ENCODE assay signal across 24 cellular contexts in genomic region chr5:1637639-1638481, GRCh38.
A peak's percentile ranks its signal among the peaks of the same experiment; 100 is the strongest.
DNase-seq lines count a peak whose midpoint lies in the region; ATAC-seq and TF ChIP-seq lines count a peak whose summit lies in the region.
"Had no signal": no experiment of that assay in that cellular context is flagged by ENCODE, and none has a peak within 500 bp of the region (broad histone marks: within the 10 kb centered on the region; RNA-seq: fewer than 3 reads in every experiment).

No MANE protein-coding gene starts in this region.

- H3K9ac ChIP-seq in BLaER1 = no peak overlapping the region

- peak; percentile 10 for DNase-seq in GM10248 (ENCODE audit: extremely low spot score)
- DNase-seq in neural crest cell (ENCODE audit: low read depth, low spot score) = no peak
- no peak for DNase-seq in NCI-H2227 treated with DMSO at 0.1 percent for 48 hours (lab: John Stamatoyannopoulos, UW)
- no peak for DNase-seq in NCI-H82 (lab: John Stamatoyannopoulos, UW)
- DNase-seq: activated CD8-positive, alpha-beta memory T cell treated with anti-CD3 and anti-CD28 coated beads for 24 hours; activated naive CD4-positive, alpha-beta T cell treated with anti-CD3 and anti-CD28 coated beads, Interleukin-2, amount 50 U/mL, for 16 hours; activated T-cell treated with anti-CD3 and anti-CD28 coated beads, Interleukin-2, amount 50 U/mL, for 72 hours; amniotic stem cell; brain microvascular endothelial cell; effector CD4-positive, alpha-beta T cell; heart right ventricle; NCI-H1694 treated with DMSO at 0.1 percent for 48 hours; stimulated activated CD4-positive, alpha-beta T cell treated with anti-CD3 and anti-CD28 coated beads, Interleukin-15, amount 100 ng/mL, for 24 hours; stimulated activated naive CD4-positive, alpha-beta T cell treated with Interleukin-2 at 50 U/mL for 16 hours; T-helper 1 cell had no signal

- H3K27ac Mint-ChIP-seq in dendritic cell treated with granulocyte-macrophage colony-stimulating factor and Interleukin-4, amounts not matched to agents 40 ng/mL and 50 ng/mL, for 4 days = peak overlapping the region; percentile 51
- H3K27ac Mint-ChIP-seq in neural crest cell (ENCODE audit: unreplicated experiment) = no peak overlapping the region
- H3K27ac Mint-ChIP-seq: activated T-cell treated with anti-CD3 and anti-CD28 coated beads, Interleukin-2, amount 50 U/mL, for 72 hours; CD4-positive, alpha-beta T cell; GM23338 had no signal

- H3K4me1 ChIP-seq in BLaER1 = peaks cover 79% of the 10 kb centered on the region
- H3K4me1 ChIP-seq: psoas muscle, vagina had no signal

- POLR2A ChIA-PET in GM10248 (lab: Yijun Ruan, JAX) = no interaction called here

- TF ChIP-seq CTCF in GM10248 (IDR thresholded peaks at IDR 0.05; ENCODE audit: control extremely low read depth, extremely low read depth, low read depth, missing control alignments) = no peak
- no peak for TF ChIP-seq CTCF in neural crest cell (conservative IDR thresholded peaks at IDR 0.05)

- no peaks in the 10 kb centered on the region for H3K9me3 Mint-ChIP-seq in dendritic cell treated with granulocyte-macrophage colony-stimulating factor and Interleukin-4, amounts not matched to agents 40 ng/mL and 50 ng/mL, for 4 days
- no peaks in the 10 kb centered on the region for H3K9me3 Mint-ChIP-seq in neural crest cell
- H3K9me3 Mint-ChIP-seq: activated T-cell treated with anti-CD3 and anti-CD28 coated beads, Interleukin-2, amount 50 U/mL, for 72 hours; CD4-positive, alpha-beta T cell; GM23338 had no signal

- H3K27me3 ChIP-seq in BLaER1 = peaks cover 43% of the 10 kb centered on the region
- H3K27me3 ChIP-seq: vagina had no signal

- H3K27me3 Mint-ChIP-seq in dendritic cell treated with granulocyte-macrophage colony-stimulating factor and Interleukin-4, amounts not matched to agents 40 ng/mL and 50 ng/mL, for 4 days = peaks cover 66% of the 10 kb centered on the region
- peaks cover 15% of the 10 kb centered on the region for H3K27me3 Mint-ChIP-seq in neural crest cell (ENCODE audit: low read depth)

- peak overlapping the region; percentile 94 for H3K4me2 ChIP-seq in BLaER1
- H3K4me2 ChIP-seq: GM23338 had no signal

- no peak overlapping the region for H3K4me3 ChIP-seq in BLaER1
- H3K4me3 ChIP-seq: GM23338, heart right ventricle, psoas muscle, vagina had no signal

- no peaks in the 10 kb centered on the region for H4K20me1 ChIP-seq in BLaER1

- CTCF ChIA-PET in GM10248 (lab: Yijun Ruan, JAX) = no interaction called here

- H3K36me3 Mint-ChIP-seq in dendritic cell treated with granulocyte-macrophage colony-stimulating factor and Interleukin-4, amounts not matched to agents 40 ng/mL and 50 ng/mL, for 4 days (ENCODE audit: low read depth) = peaks cover 11% of the 10 kb centered on the region
- H3K36me3 Mint-ChIP-seq in neural crest cell (ENCODE audit: low read depth) = no peaks in the 10 kb centered on the region

- H3K36me3 ChIP-seq in BLaER1 = no peaks in the 10 kb centered on the region
- H3K36me3 ChIP-seq: brain microvascular endothelial cell, heart right ventricle, vagina had no signal

- H3K9me3 ChIP-seq in BLaER1 = no peaks in the 10 kb centered on the region
- H3K9me3 ChIP-seq: heart right ventricle, psoas muscle, vagina had no signal

- peak overlapping the region; percentile 49; the same call in 1 of the 2 replicates for H3K27ac ChIP-seq in BLaER1
- H3K27ac ChIP-seq: brain microvascular endothelial cell, heart right ventricle, HL-60, psoas muscle, vagina had no signal

- no peak overlapping the region for H3K4me3 Mint-ChIP-seq in dendritic cell treated with granulocyte-macrophage colony-stimulating factor and Interleukin-4, amounts not matched to agents 40 ng/mL and 50 ng/mL, for 4 days
- peak overlapping the region; percentile 34 for H3K4me3 Mint-ChIP-seq in neural crest cell
- H3K4me3 Mint-ChIP-seq: activated T-cell treated with anti-CD3 and anti-CD28 coated beads, Interleukin-2, amount 50 U/mL, for 72 hours; CD4-positive, alpha-beta T cell; GM23338 had no signal

- H3K4me1 Mint-ChIP-seq in dendritic cell treated with granulocyte-macrophage colony-stimulating factor and Interleukin-4, amounts not matched to agents 40 ng/mL and 50 ng/mL, for 4 days (ENCODE audit: low read depth) = peaks cover 12% of the 10 kb centered on the region
- H3K4me1 Mint-ChIP-seq in neural crest cell = peaks cover 25% of the 10 kb centered on the region

- ATAC-seq in GM21717 (IDR thresholded peaks at IDR 0.05; ENCODE audit: unreplicated experiment) (no peak), GM21447 (IDR thresholded peaks at IDR 0.05; ENCODE audit: unreplicated experiment) (no peak)
- ATAC-seq: activated T-cell treated with anti-CD3 and anti-CD28 coated beads, Interleukin-2, amount 50 U/mL, for 72 hours; GM23338; heart right ventricle; psoas muscle had no signal

- intact Hi-C loops in dendritic cell treated with granulocyte-macrophage colony-stimulating factor and Interleukin-4, amounts not matched to agents 40 ng/mL and 50 ng/mL, for 4 days (cut with micrococcal nuclease) = no loop called here
